Comparison of ENCODE assay signal across 8 cellular contexts in genomic region chr2:66575625-66576371, GRCh38.
A peak's percentile ranks its signal among the peaks of the same experiment; 100 is the strongest.
DNase-seq lines count a peak whose midpoint lies in the region; ATAC-seq and TF ChIP-seq lines count a peak whose summit lies in the region.

No MANE protein-coding gene starts in this region.

- H3K9ac ChIP-seq in parathyroid adenoma, result no peak overlapping the region

- H3K9me3 ChIP-seq in SJCRH30 (replicated peaks) (no peaks in the 10 kb centered on the region), gastroesophageal sphincter (no peaks in the 10 kb centered on the region), parathyroid adenoma (ENCODE audit: control insufficient read depth, low read length) (no peaks in the 10 kb centered on the region)
- no peaks in the 10 kb centered on the region for H3K9me3 ChIP-seq in CD4-positive, alpha-beta memory T cell (ENCODE audit: control insufficient read depth in 1 of 2, low read length in 2 of 2)

- TF ChIP-seq CTCF in Calu3 (IDR thresholded peaks at IDR 0.05; ENCODE audit: unreplicated experiment) (no peak), gastroesophageal sphincter (IDR thresholded peaks at IDR 0.05) (no peak), parathyroid adenoma (IDR thresholded peaks at IDR 0.05) (no peak)

- ATAC-seq in gastroesophageal sphincter, result peak; percentile 35
- ATAC-seq in GM18861 (IDR thresholded peaks at IDR 0.05; ENCODE audit: unreplicated experiment), result no peak

- BruUV-seq in Calu3 (replicated peaks; lab: Mats Ljungman, UMichigan), result no TSS peak

- POLR2A ChIA-PET in CD4-positive, alpha-beta memory T cell (lab: Charles Lee; ENCODE audit: partially characterized antibody), result no interaction called here

- peaks cover 26% of the 10 kb centered on the region for H3K4me1 Mint-ChIP-seq in Calu3 (ENCODE audit: low read depth, unreplicated experiment)
- peaks cover 0 to 8% (median 3%) of the 10 kb centered on the region in 4 donors for H3K4me1 Mint-ChIP-seq in CD4-positive, alpha-beta memory T cell

- intact Hi-C loops in Calu3 (cut with micrococcal nuclease; ENCODE audit: unreplicated experiment), result loop anchor here (2.0 to 10.0 kb wide), 8 partner anchors 147 to 1269 kb away; no protein-coding TSS in a partner anchor
- intact Hi-C loops in CD4-positive, alpha-beta memory T cell (cut with micrococcal nuclease), result no loop called here

- H3K27ac ChIP-seq in SJCRH30 (peak overlapping the region; percentile 8; the same call in 1 of the 2 replicates), gastroesophageal sphincter (peak overlapping the region; percentile 95 to 98 (median 98)), parathyroid adenoma (no peak overlapping the region)
- H3K27ac ChIP-seq in CD4-positive, alpha-beta memory T cell (ENCODE audit: low read depth, low read length), result no peak overlapping the region

- CTCF ChIA-PET in Calu3 (lab: Charles Lee), result interaction anchor here (0.6 to 2.4 kb wide), 4 partner anchors 11 to 143 kb away, joined by 3 to 13 read pairs (median 6); no protein-coding TSS in a partner anchor
- CTCF ChIA-PET in CD4-positive, alpha-beta memory T cell (lab: Charles Lee; ENCODE audit: partially characterized antibody), result no interaction called here

- peak overlapping the region; percentile 79 for H3K4me2 ChIP-seq in parathyroid adenoma (ENCODE audit: low read length)

- peaks cover 3% of the 10 kb centered on the region for H3K4me1 ChIP-seq in SJCRH30
- H3K4me1 ChIP-seq in gastroesophageal sphincter, result peaks cover 0 to 80% (median 4%) of the 10 kb centered on the region in 3 donors
- no peaks in the 10 kb centered on the region for H3K4me1 ChIP-seq in parathyroid adenoma
- H3K4me1 ChIP-seq in CD4-positive, alpha-beta memory T cell (ENCODE audit: insufficient read depth, low read length), result no peaks in the 10 kb centered on the region

- TF ChIP-seq EP300 in gastroesophageal sphincter (IDR thresholded peaks at IDR 0.05), result no peak

- peak; percentile 42 to 49 for TF ChIP-seq POLR2A in gastroesophageal sphincter (IDR thresholded peaks at IDR 0.05)

- H3K27me3 ChIP-seq in SJCRH30 (peaks cover 17% of the 10 kb centered on the region), gastroesophageal sphincter (peaks cover 20% of the 10 kb centered on the region), parathyroid adenoma (ENCODE audit: control insufficient read depth, insufficient read depth, low read length) (peaks cover 7% of the 10 kb centered on the region)
- H3K27me3 ChIP-seq in CD4-positive, alpha-beta memory T cell (ENCODE audit: insufficient read depth, low read length), result peaks cover 22% of the 10 kb centered on the region

- peak overlapping the region; percentile 72 for H3K4me3 Mint-ChIP-seq in Calu3 (ENCODE audit: low read depth, unreplicated experiment)
- H3K4me3 Mint-ChIP-seq in CD4-positive, alpha-beta memory T cell, result peak overlapping the region in 4 of 8 donors; percentile 20 to 54 (median 30)

- H3K9me3 Mint-ChIP-seq in Calu3 (ENCODE audit: low read depth, unreplicated experiment), result no peaks in the 10 kb centered on the region
- peaks cover 0 to 9% (median 4%) of the 10 kb centered on the region in 8 donors for H3K9me3 Mint-ChIP-seq in CD4-positive, alpha-beta memory T cell

- DNase-seq in Calu3 (peak; percentile 35), SJCRH30 (peak in 1 of 2 experiments; percentile 28), SW480 (ENCODE audit: low spot score) (no peak)
- DNase-seq in effector CD8-positive, alpha-beta T cell (lab: John Stamatoyannopoulos, UW), result no peak
- no peak for DNase-seq in CD4-positive, alpha-beta memory T cell

- H3K36me3 ChIP-seq in SJCRH30 (no peaks in the 10 kb centered on the region), gastroesophageal sphincter (peaks cover 0 to 15% of the 10 kb centered on the region in 2 donors), parathyroid adenoma (ENCODE audit: control insufficient read depth, insufficient read depth, low read length) (no peaks in the 10 kb centered on the region)
- no peaks in the 10 kb centered on the region for H3K36me3 ChIP-seq in CD4-positive, alpha-beta memory T cell (ENCODE audit: insufficient read depth, low read length)

- H2AFZ ChIP-seq in parathyroid adenoma, result peak overlapping the region; percentile 59

- H3K4me3 ChIP-seq in SJCRH30, result peak overlapping the region; percentile 67
- peak overlapping the region; percentile 59 to 65 for H3K4me3 ChIP-seq in gastroesophageal sphincter
- H3K4me3 ChIP-seq in parathyroid adenoma (ENCODE audit: low read depth, low read length), result peak overlapping the region; percentile 50
- no peak overlapping the region for H3K4me3 ChIP-seq in CD4-positive, alpha-beta memory T cell (ENCODE audit: low read length in 2 of 2)

- no peaks in the 10 kb centered on the region for H3K79me2 ChIP-seq in parathyroid adenoma

- 0 to 6% methylated on average over 1 to 2 of the region's 58 CpGs for WGBS in gastroesophageal sphincter (ENCODE audit: low coverage in 1 of 2), 2 donors

- H3K27ac Mint-ChIP-seq in Calu3 (ENCODE audit: unreplicated experiment), result peak overlapping the region; percentile 55
- H3K27ac Mint-ChIP-seq in CD4-positive, alpha-beta memory T cell, result no peak overlapping the region

- H3K36me3 Mint-ChIP-seq in Calu3 (ENCODE audit: insufficient read depth, unreplicated experiment), result peaks cover 27% of the 10 kb centered on the region
- H3K36me3 Mint-ChIP-seq in CD4-positive, alpha-beta memory T cell, result no peaks in the 10 kb centered on the region

- peaks cover 22% of the 10 kb centered on the region for H3K27me3 Mint-ChIP-seq in Calu3 (ENCODE audit: unreplicated experiment)
- H3K27me3 Mint-ChIP-seq in CD4-positive, alpha-beta memory T cell, result peaks cover 31 to 46% of the 10 kb centered on the region in 2 donors

Comparison
In these comparisons a context has a peak if more than half of its experiments do, and no peak if none do; other contexts are left out.
1. H3K27ac ChIP-seq: peak in SJCRH30 (single experiment) and gastroesophageal sphincter (4 of 4); none in parathyroid adenoma (single experiment) and CD4-positive, alpha-beta memory T cell (single experiment).
2. H3K4me3 ChIP-seq: peak in SJCRH30 (single experiment), gastroesophageal sphincter (2 of 2) and parathyroid adenoma (single experiment); none in CD4-positive, alpha-beta memory T cell (0 of 2).